8 cellular contexts compared by ENCODE assay signal in genomic region chr15:58748040-58748786, GRCh38.
A peak's percentile ranks its signal among the peaks of the same experiment; 100 is the strongest.
DNase-seq lines count a peak whose midpoint lies in the region; TF ChIP-seq lines count a peak whose summit lies in the region.

No MANE protein-coding gene starts in this region.

- peaks cover 28% of the 10 kb centered on the region for H3K4me1 ChIP-seq in HUES48 (ENCODE audit: control insufficient read depth, insufficient read depth, low read length)

- peak; percentile 31 for DNase-seq in GM13976 (ENCODE audit: low spot score)
- peak; percentile 55 for DNase-seq in activated naive CD4-positive, alpha-beta T cell treated with Interleukin-2 at 50 U/mL for 16 hours
- peak in 2 of 3 donors; percentile 28 to 52 for DNase-seq in stimulated activated CD4-positive, alpha-beta T cell treated with anti-CD3 and anti-CD28 coated beads, Interleukin-12 subunit alpha, Interleukin-12 subunit beta, amount 100 ng/mL, for 48 hours (ENCODE audit: low read depth in 2 of 3, low spot score in 1 of 3)
- no peak for DNase-seq in NCI-H2107 treated with DMSO at 0.1 percent for 48 hours (lab: John Stamatoyannopoulos, UW; ENCODE audit: unreplicated experiment)
- DNase-seq in cerebellar cortex (ENCODE audit: low spot score): no peak
- no peak for DNase-seq in NCI-H187 treated with DMSO at 0.1 percent for 48 hours (lab: John Stamatoyannopoulos, UW)

- H3K36me3 ChIP-seq in HUES48 (ENCODE audit: control insufficient read depth, insufficient read depth, low read length): no peaks in the 10 kb centered on the region

- peak overlapping the region; percentile 98 for H3K27ac ChIP-seq in HUES48 (ENCODE audit: low read depth, low read length)

- no peaks in the 10 kb centered on the region for H3K9me3 ChIP-seq in HUES48 (ENCODE audit: control insufficient read depth, insufficient read depth, low read length)

- peak overlapping the region; percentile 81; the same call in 1 of the 2 replicates for H3K9ac ChIP-seq in HUES48 (ENCODE audit: low read depth, low read length)

- no peak for TF ChIP-seq CTCF in GM13976 (IDR thresholded peaks at IDR 0.05; ENCODE audit: borderline replicate concordance, control extremely low read depth, extremely low read depth, insufficient read depth, missing control alignments)

- H3K27me3 ChIP-seq in HUES48 (ENCODE audit: control insufficient read depth, insufficient read depth, low read length): no peaks in the 10 kb centered on the region

- H3K4me3 ChIP-seq in HUES48 (ENCODE audit: low read depth, low read length) (peak overlapping the region; percentile 97), iPS-11a (ENCODE audit: low read depth, low read length) (peak overlapping the region; percentile 87)

- in situ Hi-C loops in GM13976 (cut with MboI; ENCODE audit: low sequenced_read_pairs, unreplicated experiment): no loop called here

Comparison
In these comparisons a context has a peak if more than half of its experiments do, and no peak if none do; other contexts are left out.
1. DNase-seq: peak in GM13976 (single experiment), activated naive CD4-positive, alpha-beta T cell treated with Interleukin-2 at 50 U/mL for 16 hours (single experiment) and stimulated activated CD4-positive, alpha-beta T cell treated with anti-CD3 and anti-CD28 coated beads, Interleukin-12 subunit alpha, Interleukin-12 subunit beta, amount 100 ng/mL, for 48 hours (2 of 3); none in NCI-H2107 treated with DMSO at 0.1 percent for 48 hours (single experiment), cerebellar cortex (single experiment) and NCI-H187 treated with DMSO at 0.1 percent for 48 hours (single experiment).